8 cellular contexts compared by ENCODE assay signal in the genomic region with DNA sequence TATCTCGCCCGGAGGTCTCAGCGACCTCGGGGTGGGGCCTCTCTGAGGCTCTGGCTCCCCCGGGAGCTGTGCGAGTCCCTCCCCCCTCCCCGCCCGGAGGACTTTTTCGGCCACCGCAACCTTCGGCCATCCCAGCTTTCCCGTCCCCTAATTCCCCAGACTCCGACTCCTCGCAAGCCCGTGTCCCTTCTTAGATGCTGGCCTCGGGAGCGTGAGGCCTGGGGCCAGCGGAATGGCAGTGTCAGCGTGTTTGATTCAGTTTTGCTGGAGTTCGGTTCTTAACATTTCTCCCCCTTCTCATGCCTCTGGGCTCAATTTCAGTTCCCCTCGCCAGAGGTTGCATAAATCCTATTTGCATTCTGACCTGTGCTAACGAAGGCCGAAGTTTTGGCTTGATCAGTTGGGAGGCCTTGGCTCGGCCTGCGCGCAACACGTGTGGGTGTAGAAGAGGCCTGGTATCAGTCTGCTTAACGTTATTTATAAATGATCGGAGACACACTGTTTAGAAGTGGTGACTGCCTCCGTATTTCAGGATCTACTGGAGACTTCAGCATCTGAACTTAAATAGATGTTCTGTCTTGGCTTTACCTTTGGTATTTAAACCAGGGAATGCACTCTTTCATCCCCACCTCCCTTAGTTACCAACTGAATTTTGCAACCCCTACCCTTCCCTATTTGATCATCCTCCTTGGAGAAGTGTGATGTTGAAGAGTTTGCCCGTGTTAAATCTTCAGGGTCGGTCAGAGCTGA. TPM values are rescaled to one million over a fixed set of nuclear protein-coding genes. Genes with fewer than 3 reads are reported as not detected.
DNase-seq lines count a peak whose midpoint lies in the region; ATAC-seq, FAIRE-seq and TF ChIP-seq lines count a peak whose summit lies in the region.

No MANE protein-coding gene starts in this region.

- H3K36me3 ChIP-seq in keratinocyte (ENCODE audit: control insufficient read depth in 2 of 2, extremely low read depth in 1 of 2, insufficient read depth in 2 of 2, low read length in 2 of 2) = peaks cover 15 to 27% of the 10 kb centered on the region in 2 experiments
- H3K36me3 ChIP-seq in spleen = peaks cover 0 to 41% (median 35%) of the 10 kb centered on the region in 6 donors

- H3K79me2 ChIP-seq in keratinocyte (ENCODE audit: control insufficient read depth, insufficient read depth, low read length) = peaks cover 56% of the 10 kb centered on the region

- no peaks in the 10 kb centered on the region for H3K27me3 ChIP-seq in keratinocyte (ENCODE audit: control insufficient read depth, extremely low read depth, insufficient read depth, low read length)
- H3K27me3 ChIP-seq in spleen (replicated peaks in 1 of 7) = no peaks in the 10 kb centered on the region

- peaks cover 20% of the 10 kb centered on the region for H3K4me1 ChIP-seq in keratinocyte (ENCODE audit: control insufficient read depth, extremely low read depth, insufficient read depth, low read length)
- H3K4me1 ChIP-seq in spleen = peaks cover 48 to 78% (median 62%) of the 10 kb centered on the region in 6 donors

- intact Hi-C loops in spleen (cut with DNase I; ENCODE audit: low total_unique reads) = no loop called here

- peak overlapping the region; percentile 78 to 94 (median 83) for H3K4me3 ChIP-seq in keratinocyte (ENCODE audit: control insufficient read depth in 2 of 3, extremely low read depth in 1 of 3, insufficient read depth in 2 of 3, low read depth in 1 of 3, low read length in 3 of 3)
- H3K4me3 ChIP-seq in spleen = peak overlapping the region; percentile 71 to 96 (median 88)

- ATAC-seq in HG03565 (IDR thresholded peaks at IDR 0.05; ENCODE audit: unreplicated experiment) = no peak

- H3K27ac ChIP-seq in caudate nucleus (ENCODE audit: low read depth, low read length) = peak overlapping the region; percentile 98
- H3K27ac ChIP-seq in keratinocyte (ENCODE audit: control insufficient read depth, insufficient read depth, low read length) = peak overlapping the region; percentile 91
- peak overlapping the region; percentile 80 to 98 (median 96) for H3K27ac ChIP-seq in spleen

- dilution Hi-C loops in keratinocyte (cut with MboI; ENCODE audit: extremely low pct_ligation_motif_present, low sequenced_read_pairs) = no loop called here

- no peak for FAIRE-seq in keratinocyte (lab: Jason Lieb, UNC)
- FAIRE-seq in D721Med (lab: Jason Lieb, UNC) = no peak

- H3K9me1 ChIP-seq in keratinocyte (ENCODE audit: control insufficient read depth, extremely low read depth, insufficient read depth, low read length) = no peaks in the 10 kb centered on the region

- peak overlapping the region; percentile 98 for H3K9ac ChIP-seq in keratinocyte (ENCODE audit: control insufficient read depth, extremely low read depth, insufficient read depth, low read length)

- WGBS in spleen, 5 donors = 0 to 1% (median 0%) methylated on average over 32 of the region's 32 CpGs

- peak; percentile 50 for DNase-seq in NCI-H82 (lab: John Stamatoyannopoulos, UW)
- no peak for DNase-seq in NCI-H82 treated with DMSO at 0.1 percent for 48 hours (lab: John Stamatoyannopoulos, UW; ENCODE audit: unreplicated experiment)
- peak; percentile 26 for DNase-seq in SK-N-DZ (ENCODE audit: low spot score)
- peak in 18 of 61 donors; percentile 1 to 57 (median 24) for DNase-seq in caudate nucleus (lab: John Stamatoyannopoulos, UW)
- DNase-seq in keratinocyte (ENCODE audit: low read depth, low spot score) = no peak
- peak; percentile 87 for DNase-seq in spleen
- no peak for DNase-seq in D721Med (ENCODE audit: insufficient read length, low spot score)

- H4K20me1 ChIP-seq in keratinocyte (ENCODE audit: control insufficient read depth, extremely low read depth, insufficient read depth, low read length) = peaks cover 14% of the 10 kb centered on the region

- peak overlapping the region; percentile 80 for H3K4me2 ChIP-seq in keratinocyte (ENCODE audit: control insufficient read depth, extremely low read depth, insufficient read depth, low read depth, low read length)

- TF ChIP-seq POLR2A in spleen (IDR thresholded peaks at IDR 0.05) = no peak

- TF ChIP-seq CTCF in keratinocyte (optimal IDR thresholded peaks at IDR 0.05 in 1 of 3, IDR thresholded peaks at IDR 0.05 in 1 of 3, conservative IDR thresholded peaks at IDR 0.05 in 1 of 3; ENCODE audit: extremely low read depth in 1 of 3, insufficient read depth in 2 of 3, low read length in 3 of 3) = no peak
- TF ChIP-seq CTCF in spleen (IDR thresholded peaks at IDR 0.05 in 8 of 11, conservative IDR thresholded peaks at IDR 0.05 in 3 of 11) = no peak
- no peak for TF ChIP-seq CTCF in D721Med (IDR thresholded peaks at IDR 0.05; ENCODE audit: insufficient read depth, missing control alignments)

- H3K9me3 ChIP-seq in keratinocyte (ENCODE audit: control insufficient read depth, low read depth, low read length) = no peaks in the 10 kb centered on the region
- no peaks in the 10 kb centered on the region for H3K9me3 ChIP-seq in spleen

- no peak overlapping the region for H2AFZ ChIP-seq in keratinocyte (ENCODE audit: control insufficient read depth, low read length)

RNA-seq across cellular contexts. Expression of gene HSP90B1, which starts 0.8 kb away (rescaled TPM):
- polyA plus RNA-seq in SK-N-DZ (2014; cell fraction: cytosol; rRNA removed) = 493 and 525 TPM in 2 replicates
- polyA plus RNA-seq in SK-N-DZ (2014; cell fraction: nucleus; rRNA removed) = 957 and 1,246 TPM in 2 replicates
- 447 to 954 TPM (median 865 TPM) in 3 replicates for polyA plus RNA-seq in keratinocyte
- polyA plus RNA-seq in keratinocyte (2011; ENCODE audit: low read depth) = 3,505 TPM
- polyA plus RNA-seq in keratinocyte (2011; cell fraction: cytosol; rRNA removed) = 228 and 323 TPM in 2 replicates
- polyA plus RNA-seq in keratinocyte (2011; cell fraction: nucleus; rRNA removed) = 1,027 and 1,573 TPM in 2 replicates
- 425 and 912 TPM in 2 replicates for polyA plus RNA-seq in keratinocyte (2012; ENCODE audit: low replicate concordance)
- polyA minus RNA-seq in keratinocyte = 104 to 371 TPM (median 154 TPM) in 3 replicates
- polyA minus RNA-seq in keratinocyte (2011; cell fraction: cytosol; rRNA and poly(A)+ RNA removed) = 166 TPM
- 332 and 608 TPM in 2 replicates for polyA minus RNA-seq in keratinocyte (2011; cell fraction: nucleus; rRNA and poly(A)+ RNA removed)
- total RNA-seq in spleen = 100 to 1,000 TPM; 331 to 895 (median 569) TPM
- polyA plus RNA-seq in spleen = 100 to 1,000 TPM; 230 to 327 (median 283) TPM

RNA-seq across cellular contexts. Expression of gene TDG, which starts 34.7 kb away (rescaled TPM):
- 84.8 and 87.8 TPM in 2 replicates for polyA plus RNA-seq in SK-N-DZ (2014; cell fraction: cytosol; rRNA removed)
- polyA plus RNA-seq in SK-N-DZ (2014; cell fraction: nucleus; rRNA removed) = 88.9 and 110 TPM in 2 replicates
- 20.8 to 35.6 TPM (median 27.1 TPM) in 3 replicates for polyA plus RNA-seq in keratinocyte
- polyA plus RNA-seq in keratinocyte (2011; ENCODE audit: low read depth) = 26.1 TPM
- polyA plus RNA-seq in keratinocyte (2011; cell fraction: cytosol; rRNA removed) = 12.7 and 24.8 TPM in 2 replicates
- 28.9 and 42.6 TPM in 2 replicates for polyA plus RNA-seq in keratinocyte (2011; cell fraction: nucleus; rRNA removed)
- polyA plus RNA-seq in keratinocyte (2012; ENCODE audit: low replicate concordance) = 21.0 and 31.1 TPM in 2 replicates
- 3.3 to 26.9 TPM (median 17.3 TPM) in 3 replicates for polyA minus RNA-seq in keratinocyte
- polyA minus RNA-seq in keratinocyte (2011; cell fraction: cytosol; rRNA and poly(A)+ RNA removed) = 11.7 TPM
- 19.2 and 30.3 TPM in 2 replicates for polyA minus RNA-seq in keratinocyte (2011; cell fraction: nucleus; rRNA and poly(A)+ RNA removed)
- total RNA-seq in spleen = 10 to 100 TPM; 21.3 to 38.2 (median 25.2) TPM
- 10 to 100 TPM; 11.0 to 15.4 (median 11.8) TPM for polyA plus RNA-seq in spleen

Comparison
In these comparisons a context has a peak if more than half of its experiments do, and no peak if none do; other contexts are left out.
1. DNase-seq: peak in NCI-H82 (single experiment), SK-N-DZ (single experiment) and spleen (single experiment); none in NCI-H82 treated with DMSO at 0.1 percent for 48 hours (single experiment), keratinocyte (single experiment) and D721Med (single experiment).
2. Peak in every context shown above with its lines, with median percentiles within 50 percentile points of each other: H3K27ac ChIP-seq.